8 cellular contexts compared by ENCODE assay signal in the genomic region with DNA sequence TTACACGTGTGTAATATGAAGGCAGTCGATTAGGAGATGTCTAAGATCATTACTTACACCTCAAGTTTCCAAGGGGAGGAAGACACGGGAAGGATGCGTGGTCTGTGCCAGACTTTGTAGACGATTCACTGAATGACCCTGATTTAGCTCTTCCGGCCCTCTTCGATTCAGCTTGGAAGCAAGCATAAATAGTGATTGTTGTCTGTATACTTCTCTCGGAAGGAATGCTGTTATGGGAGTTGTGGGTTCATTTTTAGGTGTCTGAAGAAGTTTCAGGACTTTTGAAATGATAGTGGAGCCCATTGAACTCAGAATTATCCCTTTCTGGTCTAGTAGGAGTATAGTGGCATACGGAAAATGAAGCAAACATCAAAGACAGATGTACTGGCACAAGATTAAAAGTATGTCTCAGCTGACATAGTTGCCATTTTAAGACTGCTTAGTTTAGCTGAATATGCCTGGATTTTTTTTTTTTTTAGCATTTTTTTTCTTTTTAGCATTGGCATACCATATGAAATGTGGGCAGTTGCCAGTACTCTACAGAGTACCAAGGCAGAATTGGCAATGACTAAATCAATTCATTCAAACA. TPM values are rescaled to one million over a fixed set of nuclear protein-coding genes. Genes with fewer than 3 reads are reported as not detected.
DNase-seq lines count a peak whose midpoint lies in the region; ATAC-seq and TF ChIP-seq lines count a peak whose summit lies in the region.

No MANE protein-coding gene starts in this region.

- no peaks in the 10 kb centered on the region for H3K36me3 ChIP-seq in CD8-positive, alpha-beta memory T cell (ENCODE audit: insufficient read depth, low read length)

- POLR2A ChIA-PET in CD8-positive, alpha-beta memory T cell (lab: Charles Lee) = interaction anchor here (1.1 to 3.3 kb wide), 3 partner anchors 37 to 192 kb away, joined by 3 to 15 read pairs (median 5); no protein-coding TSS in a partner anchor

- H3K36me3 Mint-ChIP-seq in CD8-positive, alpha-beta memory T cell = peaks cover 0 to 31% (median 0%) of the 10 kb centered on the region in 3 donors

- peak overlapping the region; percentile 91 for H3K4me3 ChIP-seq in CD8-positive, alpha-beta memory T cell (ENCODE audit: low read length)
- H3K4me3 ChIP-seq in retinal pigment epithelial cell (ENCODE audit: low read length) = peak overlapping the region; percentile 80

- CTCF ChIA-PET in CD8-positive, alpha-beta memory T cell (lab: Charles Lee) = interaction anchor here (1.1 to 2.3 kb wide), 6 partner anchors 8 to 190 kb away, joined by 3 to 8 read pairs (median 6); a partner anchor contains a TSS

- peak overlapping the region; percentile 96 to 100 (median 100) for H3K27ac Mint-ChIP-seq in CD8-positive, alpha-beta memory T cell

- no peak for TF ChIP-seq CTCF in retinal pigment epithelial cell (conservative IDR thresholded peaks at IDR 0.05; ENCODE audit: low read depth, low read length)

- ATAC-seq in GM19397 (IDR thresholded peaks at IDR 0.05; ENCODE audit: unreplicated experiment) (peak; percentile 5), HG03460 (IDR thresholded peaks at IDR 0.05; ENCODE audit: unreplicated experiment) (peak; percentile 3), GM21737 (IDR thresholded peaks at IDR 0.05; ENCODE audit: unreplicated experiment) (no peak)

- H3K4me3 Mint-ChIP-seq in CD8-positive, alpha-beta memory T cell = peak overlapping the region; percentile 93 to 100 (median 99)

- no peaks in the 10 kb centered on the region for H3K9me3 Mint-ChIP-seq in CD8-positive, alpha-beta memory T cell

- H3K4me1 ChIP-seq in CD8-positive, alpha-beta memory T cell (ENCODE audit: insufficient read depth, low read length) = peaks cover 27% of the 10 kb centered on the region

- no peaks in the 10 kb centered on the region for H3K9me3 ChIP-seq in CD8-positive, alpha-beta memory T cell (ENCODE audit: low read length)

- H3K27me3 ChIP-seq in CD8-positive, alpha-beta memory T cell (ENCODE audit: insufficient read depth, low read length, poor library complexity, severe bottlenecking) = no peaks in the 10 kb centered on the region

- peaks cover 46 to 64% (median 62%) of the 10 kb centered on the region in 3 donors for H3K4me1 Mint-ChIP-seq in CD8-positive, alpha-beta memory T cell

- peak in 2 of 5 donors; percentile 32 to 52 for DNase-seq in CD8-positive, alpha-beta memory T cell
- DNase-seq in activated CD4-positive, alpha-beta T cell treated with anti-CD3 and anti-CD28 coated beads, Interleukin-2, amount 50 U/mL, for 1 hour = peak; percentile 5
- DNase-seq in foreskin melanocyte (peak; percentile 73), retinal pigment epithelial cell (ENCODE audit: low read depth) (no peak), epidermal melanocyte (ENCODE audit: insufficient read length, low spot score) (no peak)

- H3K27me3 Mint-ChIP-seq in CD8-positive, alpha-beta memory T cell = peaks cover 0 to 5% of the 10 kb centered on the region in 2 donors

- H3K27ac ChIP-seq in CD8-positive, alpha-beta memory T cell (ENCODE audit: low read depth, low read length) = peak overlapping the region; percentile 96

RNA-seq across cellular contexts. Expression of a gene that starts 1.0 kb away (rescaled TPM):
- 10 to 100 TPM; 57.6 to 61.9 TPM for total RNA-seq in CD8-positive, alpha-beta memory T cell
- 15.7 TPM for polyA plus RNA-seq in CD8-positive, alpha-beta memory T cell

Comparison
In these comparisons a context has a peak if more than half of its experiments do, and no peak if none do; other contexts are left out.
1. DNase-seq: peak in activated CD4-positive, alpha-beta T cell treated with anti-CD3 and anti-CD28 coated beads, Interleukin-2, amount 50 U/mL, for 1 hour (single experiment) and foreskin melanocyte (single experiment); none in retinal pigment epithelial cell (single experiment) and epidermal melanocyte (single experiment).